In the genomic region with DNA sequence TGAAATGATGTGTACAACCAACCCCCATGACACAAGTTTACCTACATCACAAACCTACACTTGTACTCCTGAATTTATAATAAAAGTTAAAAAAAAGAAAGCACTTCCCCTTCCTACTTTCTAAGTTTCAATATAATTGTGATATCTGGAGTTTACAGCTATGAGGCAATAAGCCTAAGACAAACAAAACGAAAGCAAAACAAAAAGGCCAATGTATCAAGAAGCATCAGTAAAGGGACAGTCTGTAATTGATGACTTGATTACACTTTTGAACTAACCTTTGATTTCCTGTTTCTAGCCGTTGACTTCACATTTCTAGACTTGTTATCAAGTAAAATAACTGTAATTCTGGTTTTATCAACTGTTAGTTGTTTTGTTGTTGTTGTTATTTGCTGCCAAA, we compare ENCODE assay signal across 27 cellular contexts.
"Had no signal": no experiment of that assay in that cellular context is flagged by ENCODE, and none has a peak within 500 bp of the region (broad histone marks: within the 10 kb centered on the region; RNA-seq: fewer than 3 reads in every experiment).

No MANE protein-coding gene starts in this region.

- H3K36me3 ChIP-seq: adrenal gland, breast epithelium had no signal

- H3K4me1 ChIP-seq: adrenal gland, body of pancreas, breast epithelium had no signal

- H3K36me3 Mint-ChIP-seq: WTC11 had no signal

- ATAC-seq: activated CD4-positive, alpha-beta T cell treated with anti-CD3 and anti-CD28 coated beads for 36 hours; activated CD4-positive, CD25-positive, alpha-beta regulatory T cell treated with anti-CD3 and anti-CD28 coated beads, Interleukin-2, amount 50 U/mL, for 24 hours; activated CD8-positive, alpha-beta T cell treated with anti-CD3 and anti-CD28 coated beads, Interleukin-2, amount 10 ng/mL, durations not matched to agents 7 days and 5 days; activated naive CD4-positive, alpha-beta T cell treated with anti-CD3 and anti-CD28 coated beads, Interleukin-2, amount 50 U/mL, for 72 hours; activated T-cell treated with anti-CD3 and anti-CD28 coated beads, Interleukin-2, amount 50 U/mL, for 4 hours; body of pancreas; WTC11 had no signal

- H3K27ac Mint-ChIP-seq: activated CD4-positive, alpha-beta T cell treated with anti-CD3 and anti-CD28 coated beads for 36 hours; activated CD4-positive, alpha-beta T cell treated with anti-CD3 and anti-CD28 coated beads, Interleukin-2, amount 10 ng/mL, durations not matched to agents 7 days and 5 days; activated CD8-positive, alpha-beta T cell treated with anti-CD3 and anti-CD28 coated beads, Interleukin-2, amount 10 ng/mL, durations not matched to agents 7 days and 5 days; activated naive CD4-positive, alpha-beta T cell treated with anti-CD3 and anti-CD28 coated beads for 36 hours; activated naive CD4-positive, alpha-beta T cell treated with anti-CD3 and anti-CD28 coated beads, Interleukin-2, amount 50 U/mL, for 72 hours; activated T-helper 1 cell treated with anti-CD3 and anti-CD28 coated beads, Interleukin-12 subunit alpha, Interleukin-12 subunit beta, Interleukin-2, Interleukin-4 antibody, amounts not matched to agents 30 ng/mL and 10 ng/mL and 1 ng/mL, durations not matched to agents 14 hours and 24 hours and 36 hours; T-helper 1 cell treated with Interleukin-12 subunit alpha and Interleukin-12 subunit beta and Interleukin-4 antibody, amounts not matched to agents 30 μg/mL and 1 μg/mL, for 36 hours; T-helper 2 cell treated with Interferon-gamma antibody and Interleukin-4, amounts not matched to agents 5 μg/mL and 100 μg/mL, for 36 hours; WTC11 had no signal

- H3K27me3 ChIP-seq: adrenal gland, body of pancreas, breast epithelium had no signal

- H3K4me3 Mint-ChIP-seq: activated CD4-positive, alpha-beta T cell treated with anti-CD3 and anti-CD28 coated beads for 36 hours; activated CD4-positive, alpha-beta T cell treated with anti-CD3 and anti-CD28 coated beads, Interleukin-2, amount 10 ng/mL, durations not matched to agents 7 days and 5 days; activated CD8-positive, alpha-beta T cell treated with anti-CD3 and anti-CD28 coated beads, Interleukin-2, amount 10 ng/mL, durations not matched to agents 7 days and 5 days; activated naive CD4-positive, alpha-beta T cell treated with anti-CD3 and anti-CD28 coated beads for 36 hours; activated T-cell treated with anti-CD3 and anti-CD28 coated beads, Interleukin-2, amount 50 U/mL, for 4 hours; activated T-helper 1 cell treated with anti-CD3 and anti-CD28 coated beads, Interleukin-12 subunit alpha, Interleukin-12 subunit beta, Interleukin-2, Interleukin-4 antibody, amounts not matched to agents 30 ng/mL and 10 ng/mL and 1 ng/mL, durations not matched to agents 14 hours and 24 hours and 36 hours; T-helper 1 cell treated with Interleukin-12 subunit alpha and Interleukin-12 subunit beta and Interleukin-4 antibody, amounts not matched to agents 30 μg/mL and 1 μg/mL, for 36 hours; T-helper 2 cell treated with Interferon-gamma antibody and Interleukin-4, amounts not matched to agents 5 μg/mL and 100 μg/mL, for 36 hours; WTC11 had no signal

- FAIRE-seq: astrocyte had no signal

- H3K27me3 Mint-ChIP-seq: activated CD4-positive, alpha-beta T cell treated with anti-CD3 and anti-CD28 coated beads for 36 hours; activated CD4-positive, alpha-beta T cell treated with anti-CD3 and anti-CD28 coated beads, Interleukin-2, amount 10 ng/mL, durations not matched to agents 7 days and 5 days had no signal

- H3K27ac ChIP-seq: adrenal gland, body of pancreas, breast epithelium had no signal

- H3K9me3 ChIP-seq: adrenal gland, body of pancreas, breast epithelium had no signal

- DNase-seq: activated CD4-positive, alpha-beta T cell treated with anti-CD3 and anti-CD28 coated beads for 36 hours; activated CD4-positive, alpha-beta T cell treated with anti-CD3 and anti-CD28 coated beads, Interleukin-2, amount 10 ng/mL, durations not matched to agents 7 days and 5 days; activated CD4-positive, alpha-beta T cell treated with anti-CD3 and anti-CD28 coated beads, Interleukin-2, amount 50 U/mL, for 48 hours; activated CD8-positive, alpha-beta memory T cell treated with anti-CD3 and anti-CD28 coated beads, Interleukin-2, amount 50 U/mL, for 4 hours; activated CD8-positive, alpha-beta T cell treated with anti-CD3 and anti-CD28 coated beads, Interleukin-2, amount 10 ng/mL, durations not matched to agents 7 days and 5 days; activated gamma-delta T cell treated with Interleukin-2 at 50 U/mL for 16 hours; activated naive CD4-positive, alpha-beta T cell treated with anti-CD3 and anti-CD28 coated beads for 36 hours; activated T-cell treated with anti-CD3 and anti-CD28 coated beads for 4 hours; activated T-cell treated with anti-CD3 and anti-CD28 coated beads, Interleukin-2, amount 50 U/mL, for 4 hours; adrenal gland; body of pancreas; NCI-H1092; NCI-H1436 treated with DMSO at 0.1 percent for 48 hours; NCI-H1694 treated with DMSO at 0.1 percent for 48 hours; NCI-H2029; NCI-H345; NCI-H524 treated with DMSO at 0.1 percent for 48 hours; NK-92 treated with Interleukin-12 subunit alpha and Interleukin-12 subunit beta, amount 100 ng/mL, for 24 hours; Right ventricle myocardium superior had no signal

- H3K4me1 Mint-ChIP-seq: activated CD4-positive, alpha-beta T cell treated with anti-CD3 and anti-CD28 coated beads for 36 hours; activated CD4-positive, alpha-beta T cell treated with anti-CD3 and anti-CD28 coated beads, Interleukin-2, amount 10 ng/mL, durations not matched to agents 7 days and 5 days; WTC11 had no signal

- H3K4me3 ChIP-seq: adrenal gland, body of pancreas, breast epithelium had no signal
